ENCODE assay signal across 1 cellular context in the genomic region with DNA sequence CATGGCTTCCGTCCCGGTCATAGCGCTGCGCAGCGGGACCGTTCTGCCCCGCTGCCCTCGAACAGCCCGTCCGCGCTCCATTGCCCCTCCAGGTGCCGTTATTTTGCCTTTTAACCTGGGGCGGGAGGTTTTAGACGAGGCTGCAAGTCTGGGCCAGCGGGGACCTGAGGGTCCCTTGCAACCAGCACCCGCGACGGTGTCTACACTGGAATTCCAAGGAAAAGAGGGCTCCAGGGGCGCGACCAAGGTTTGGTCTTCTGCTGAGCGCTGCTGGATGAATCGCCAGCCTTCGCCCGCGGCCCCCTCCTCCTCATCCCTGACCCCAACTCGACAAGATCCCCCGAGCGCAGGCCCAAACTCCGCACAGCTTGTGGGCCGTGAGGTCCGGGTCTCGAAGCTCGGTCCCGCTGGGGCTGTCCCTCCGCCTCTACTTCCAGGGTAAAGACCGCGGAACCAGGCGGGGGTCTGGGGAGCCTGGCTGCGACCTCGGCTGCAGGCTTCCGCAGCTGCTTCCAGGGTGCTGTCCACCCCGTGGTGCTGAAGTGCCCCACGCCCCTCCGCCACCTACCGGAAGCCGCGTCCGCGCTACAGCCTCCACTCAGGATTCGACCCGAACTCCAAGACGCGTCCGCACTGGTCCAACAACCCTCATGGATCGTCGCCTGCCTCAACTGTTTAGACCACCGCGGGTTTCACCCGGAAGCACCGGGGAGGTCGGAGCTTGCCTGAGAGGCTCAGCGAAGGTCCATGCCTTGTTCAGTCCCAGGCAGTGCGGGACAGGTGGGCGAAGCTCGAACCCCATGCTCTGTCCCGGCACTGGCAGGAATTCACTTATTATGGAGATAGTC.
TF ChIP-seq lines count a peak whose summit lies in the region.

No MANE protein-coding gene starts in this region.

TF ChIP-seq in WTC11, 78 proteins besides CTCF, POLR2A, EP300 and RAD21 (continued from another document and continues in another):
- TF ChIP-seq, protein P1, sequence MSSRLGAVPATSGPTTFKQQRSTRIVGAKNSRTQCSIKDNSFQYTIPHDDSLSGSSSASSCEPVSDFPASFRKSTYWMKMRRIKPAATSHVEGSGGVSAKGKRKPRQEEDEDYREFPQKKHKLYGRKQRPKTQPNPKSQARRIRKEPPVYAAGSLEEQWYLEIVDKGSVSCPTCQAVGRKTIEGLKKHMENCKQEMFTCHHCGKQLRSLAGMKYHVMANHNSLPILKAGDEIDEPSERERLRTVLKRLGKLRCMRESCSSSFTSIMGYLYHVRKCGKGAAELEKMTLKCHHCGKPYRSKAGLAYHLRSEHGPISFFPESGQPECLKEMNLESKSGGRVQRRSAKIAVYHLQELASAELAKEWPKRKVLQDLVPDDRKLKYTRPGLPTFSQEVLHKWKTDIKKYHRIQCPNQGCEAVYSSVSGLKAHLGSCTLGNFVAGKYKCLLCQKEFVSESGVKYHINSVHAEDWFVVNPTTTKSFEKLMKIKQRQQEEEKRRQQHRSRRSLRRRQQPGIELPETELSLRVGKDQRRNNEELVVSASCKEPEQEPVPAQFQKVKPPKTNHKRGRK (CRISPR knock-in tag; IDR thresholded peaks at IDR 0.05; ENCODE audit: borderline replicate concordance): 0 out of 2 replicates have a peak, but pooled peaks have one; percentile 74
- TF ChIP-seq TCF7 (CRISPR knock-in tag; IDR thresholded peaks at IDR 0.05; ENCODE audit: low read depth) (peak; percentile 84), MXD4 (CRISPR knock-in tag; IDR thresholded peaks at IDR 0.05; ENCODE audit: borderline replicate concordance) (no peak), RELA (CRISPR knock-in tag; IDR thresholded peaks at IDR 0.05; ENCODE audit: borderline replicate concordance) (peak; percentile 89), FOXK1 (CRISPR knock-in tag; IDR thresholded peaks at IDR 0.05) (peak; percentile 90), NR1H2 (CRISPR knock-in tag; IDR thresholded peaks at IDR 0.05) (peak; percentile 52; the same call in 1 of the 2 replicates), GABPB1 (CRISPR knock-in tag; IDR thresholded peaks at IDR 0.05) (peak; percentile 87), CREM (CRISPR knock-in tag; IDR thresholded peaks at IDR 0.05) (peak; percentile 56; the same call in 1 of the 2 replicates), FOXP1 (CRISPR knock-in tag; IDR thresholded peaks at IDR 0.05; ENCODE audit: borderline replicate concordance) (peak; percentile 99), ZNF671 (CRISPR knock-in tag; IDR thresholded peaks at IDR 0.05) (no peak), SMAD3 (CRISPR knock-in tag; IDR thresholded peaks at IDR 0.05; ENCODE audit: borderline replicate concordance) (peak; percentile 97; the same call in 1 of the 2 replicates), ZNF396 (CRISPR knock-in tag; IDR thresholded peaks at IDR 0.05; ENCODE audit: borderline replicate concordance) (no peak), JAZF1 (CRISPR knock-in tag; IDR thresholded peaks at IDR 0.05) (no peak), ZNF219 (CRISPR knock-in tag; IDR thresholded peaks at IDR 0.05; ENCODE audit: borderline replicate concordance) (peak; percentile 96), FOXJ3 (CRISPR knock-in tag; IDR thresholded peaks at IDR 0.05; ENCODE audit: borderline replicate concordance) (no peak), MYBL2 (CRISPR knock-in tag; IDR thresholded peaks at IDR 0.05) (peak; percentile 94; the same call in 1 of the 2 replicates), ATF1 (CRISPR knock-in tag; IDR thresholded peaks at IDR 0.05) (0 out of 2 replicates have a peak, but pooled peaks have one; percentile 62), CREB1 (CRISPR knock-in tag; IDR thresholded peaks at IDR 0.05) (peak; percentile 92), TEAD4 (CRISPR knock-in tag; IDR thresholded peaks at IDR 0.05) (peak; percentile 92)
- TF ChIP-seq, protein P2, sequence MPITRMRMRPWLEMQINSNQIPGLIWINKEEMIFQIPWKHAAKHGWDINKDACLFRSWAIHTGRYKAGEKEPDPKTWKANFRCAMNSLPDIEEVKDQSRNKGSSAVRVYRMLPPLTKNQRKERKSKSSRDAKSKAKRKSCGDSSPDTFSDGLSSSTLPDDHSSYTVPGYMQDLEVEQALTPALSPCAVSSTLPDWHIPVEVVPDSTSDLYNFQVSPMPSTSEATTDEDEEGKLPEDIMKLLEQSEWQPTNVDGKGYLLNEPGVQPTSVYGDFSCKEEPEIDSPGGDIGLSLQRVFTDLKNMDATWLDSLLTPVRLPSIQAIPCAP (CRISPR knock-in tag; IDR thresholded peaks at IDR 0.05): peak; percentile 87
- TF ChIP-seq, protein P3, sequence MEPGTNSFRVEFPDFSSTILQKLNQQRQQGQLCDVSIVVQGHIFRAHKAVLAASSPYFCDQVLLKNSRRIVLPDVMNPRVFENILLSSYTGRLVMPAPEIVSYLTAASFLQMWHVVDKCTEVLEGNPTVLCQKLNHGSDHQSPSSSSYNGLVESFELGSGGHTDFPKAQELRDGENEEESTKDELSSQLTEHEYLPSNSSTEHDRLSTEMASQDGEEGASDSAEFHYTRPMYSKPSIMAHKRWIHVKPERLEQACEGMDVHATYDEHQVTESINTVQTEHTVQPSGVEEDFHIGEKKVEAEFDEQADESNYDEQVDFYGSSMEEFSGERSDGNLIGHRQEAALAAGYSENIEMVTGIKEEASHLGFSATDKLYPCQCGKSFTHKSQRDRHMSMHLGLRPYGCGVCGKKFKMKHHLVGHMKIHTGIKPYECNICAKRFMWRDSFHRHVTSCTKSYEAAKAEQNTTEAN (CRISPR knock-in tag; IDR thresholded peaks at IDR 0.05): peak; percentile 94
- TF ChIP-seq, protein P4, sequence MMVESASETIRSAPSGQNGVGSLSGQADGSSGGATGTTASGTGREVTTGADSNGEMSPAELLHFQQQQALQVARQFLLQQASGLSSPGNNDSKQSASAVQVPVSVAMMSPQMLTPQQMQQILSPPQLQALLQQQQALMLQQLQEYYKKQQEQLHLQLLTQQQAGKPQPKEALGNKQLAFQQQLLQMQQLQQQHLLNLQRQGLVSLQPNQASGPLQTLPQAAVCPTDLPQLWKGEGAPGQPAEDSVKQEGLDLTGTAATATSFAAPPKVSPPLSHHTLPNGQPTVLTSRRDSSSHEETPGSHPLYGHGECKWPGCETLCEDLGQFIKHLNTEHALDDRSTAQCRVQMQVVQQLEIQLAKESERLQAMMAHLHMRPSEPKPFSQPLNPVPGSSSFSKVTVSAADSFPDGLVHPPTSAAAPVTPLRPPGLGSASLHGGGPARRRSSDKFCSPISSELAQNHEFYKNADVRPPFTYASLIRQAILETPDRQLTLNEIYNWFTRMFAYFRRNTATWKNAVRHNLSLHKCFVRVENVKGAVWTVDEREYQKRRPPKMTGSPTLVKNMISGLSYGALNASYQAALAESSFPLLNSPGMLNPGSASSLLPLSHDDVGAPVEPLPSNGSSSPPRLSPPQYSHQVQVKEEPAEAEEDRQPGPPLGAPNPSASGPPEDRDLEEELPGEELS (CRISPR knock-in tag; IDR thresholded peaks at IDR 0.05): peak; percentile 98
- TF ChIP-seq, protein P5, sequence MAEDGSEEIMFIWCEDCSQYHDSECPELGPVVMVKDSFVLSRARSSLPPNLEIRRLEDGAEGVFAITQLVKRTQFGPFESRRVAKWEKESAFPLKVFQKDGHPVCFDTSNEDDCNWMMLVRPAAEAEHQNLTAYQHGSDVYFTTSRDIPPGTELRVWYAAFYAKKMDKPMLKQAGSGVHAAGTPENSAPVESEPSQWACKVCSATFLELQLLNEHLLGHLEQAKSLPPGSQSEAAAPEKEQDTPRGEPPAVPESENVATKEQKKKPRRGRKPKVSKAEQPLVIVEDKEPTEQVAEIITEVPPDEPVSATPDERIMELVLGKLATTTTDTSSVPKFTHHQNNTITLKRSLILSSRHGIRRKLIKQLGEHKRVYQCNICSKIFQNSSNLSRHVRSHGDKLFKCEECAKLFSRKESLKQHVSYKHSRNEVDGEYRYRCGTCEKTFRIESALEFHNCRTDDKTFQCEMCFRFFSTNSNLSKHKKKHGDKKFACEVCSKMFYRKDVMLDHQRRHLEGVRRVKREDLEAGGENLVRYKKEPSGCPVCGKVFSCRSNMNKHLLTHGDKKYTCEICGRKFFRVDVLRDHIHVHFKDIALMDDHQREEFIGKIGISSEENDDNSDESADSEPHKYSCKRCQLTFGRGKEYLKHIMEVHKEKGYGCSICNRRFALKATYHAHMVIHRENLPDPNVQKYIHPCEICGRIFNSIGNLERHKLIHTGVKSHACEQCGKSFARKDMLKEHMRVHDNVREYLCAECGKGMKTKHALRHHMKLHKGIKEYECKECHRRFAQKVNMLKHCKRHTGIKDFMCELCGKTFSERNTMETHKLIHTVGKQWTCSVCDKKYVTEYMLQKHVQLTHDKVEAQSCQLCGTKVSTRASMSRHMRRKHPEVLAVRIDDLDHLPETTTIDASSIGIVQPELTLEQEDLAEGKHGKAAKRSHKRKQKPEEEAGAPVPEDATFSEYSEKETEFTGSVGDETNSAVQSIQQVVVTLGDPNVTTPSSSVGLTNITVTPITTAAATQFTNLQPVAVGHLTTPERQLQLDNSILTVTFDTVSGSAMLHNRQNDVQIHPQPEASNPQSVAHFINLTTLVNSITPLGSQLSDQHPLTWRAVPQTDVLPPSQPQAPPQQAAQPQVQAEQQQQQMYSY (CRISPR knock-in tag; IDR thresholded peaks at IDR 0.05): 0 out of 2 replicates have a peak, but pooled peaks have one; percentile 7
- TF ChIP-seq, protein P6, sequence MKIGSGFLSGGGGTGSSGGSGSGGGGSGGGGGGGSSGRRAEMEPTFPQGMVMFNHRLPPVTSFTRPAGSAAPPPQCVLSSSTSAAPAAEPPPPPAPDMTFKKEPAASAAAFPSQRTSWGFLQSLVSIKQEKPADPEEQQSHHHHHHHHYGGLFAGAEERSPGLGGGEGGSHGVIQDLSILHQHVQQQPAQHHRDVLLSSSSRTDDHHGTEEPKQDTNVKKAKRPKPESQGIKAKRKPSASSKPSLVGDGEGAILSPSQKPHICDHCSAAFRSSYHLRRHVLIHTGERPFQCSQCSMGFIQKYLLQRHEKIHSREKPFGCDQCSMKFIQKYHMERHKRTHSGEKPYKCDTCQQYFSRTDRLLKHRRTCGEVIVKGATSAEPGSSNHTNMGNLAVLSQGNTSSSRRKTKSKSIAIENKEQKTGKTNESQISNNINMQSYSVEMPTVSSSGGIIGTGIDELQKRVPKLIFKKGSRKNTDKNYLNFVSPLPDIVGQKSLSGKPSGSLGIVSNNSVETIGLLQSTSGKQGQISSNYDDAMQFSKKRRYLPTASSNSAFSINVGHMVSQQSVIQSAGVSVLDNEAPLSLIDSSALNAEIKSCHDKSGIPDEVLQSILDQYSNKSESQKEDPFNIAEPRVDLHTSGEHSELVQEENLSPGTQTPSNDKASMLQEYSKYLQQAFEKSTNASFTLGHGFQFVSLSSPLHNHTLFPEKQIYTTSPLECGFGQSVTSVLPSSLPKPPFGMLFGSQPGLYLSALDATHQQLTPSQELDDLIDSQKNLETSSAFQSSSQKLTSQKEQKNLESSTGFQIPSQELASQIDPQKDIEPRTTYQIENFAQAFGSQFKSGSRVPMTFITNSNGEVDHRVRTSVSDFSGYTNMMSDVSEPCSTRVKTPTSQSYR (CRISPR knock-in tag; IDR thresholded peaks at IDR 0.05): peak; percentile 93
- TF ChIP-seq, protein P7, sequence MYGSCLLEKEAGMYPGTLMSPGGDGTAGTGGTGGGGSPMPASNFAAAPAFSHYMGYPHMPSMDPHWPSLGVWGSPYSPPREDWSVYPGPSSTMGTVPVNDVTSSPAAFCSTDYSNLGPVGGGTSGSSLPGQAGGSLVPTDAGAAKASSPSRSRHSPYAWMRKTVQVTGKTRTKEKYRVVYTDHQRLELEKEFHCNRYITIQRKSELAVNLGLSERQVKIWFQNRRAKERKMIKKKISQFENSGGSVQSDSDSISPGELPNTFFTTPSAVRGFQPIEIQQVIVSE (CRISPR knock-in tag; IDR thresholded peaks at IDR 0.05; ENCODE audit: borderline replicate concordance): no peak
- TF ChIP-seq, protein P8, sequence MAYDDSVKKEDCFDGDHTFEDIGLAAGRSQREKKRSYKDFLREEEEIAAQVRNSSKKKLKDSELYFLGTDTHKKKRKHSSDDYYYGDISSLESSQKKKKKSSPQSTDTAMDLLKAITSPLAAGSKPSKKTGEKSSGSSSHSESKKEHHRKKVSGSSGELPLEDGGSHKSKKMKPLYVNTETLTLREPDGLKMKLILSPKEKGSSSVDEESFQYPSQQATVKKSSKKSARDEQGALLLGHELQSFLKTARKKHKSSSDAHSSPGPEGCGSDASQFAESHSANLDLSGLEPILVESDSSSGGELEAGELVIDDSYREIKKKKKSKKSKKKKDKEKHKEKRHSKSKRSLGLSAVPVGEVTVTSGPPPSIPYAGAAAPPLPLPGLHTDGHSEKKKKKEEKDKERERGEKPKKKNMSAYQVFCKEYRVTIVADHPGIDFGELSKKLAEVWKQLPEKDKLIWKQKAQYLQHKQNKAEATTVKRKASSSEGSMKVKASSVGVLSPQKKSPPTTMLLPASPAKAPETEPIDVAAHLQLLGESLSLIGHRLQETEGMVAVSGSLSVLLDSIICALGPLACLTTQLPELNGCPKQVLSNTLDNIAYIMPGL (CRISPR knock-in tag; IDR thresholded peaks at IDR 0.05): no peak
- TF ChIP-seq, protein P9, sequence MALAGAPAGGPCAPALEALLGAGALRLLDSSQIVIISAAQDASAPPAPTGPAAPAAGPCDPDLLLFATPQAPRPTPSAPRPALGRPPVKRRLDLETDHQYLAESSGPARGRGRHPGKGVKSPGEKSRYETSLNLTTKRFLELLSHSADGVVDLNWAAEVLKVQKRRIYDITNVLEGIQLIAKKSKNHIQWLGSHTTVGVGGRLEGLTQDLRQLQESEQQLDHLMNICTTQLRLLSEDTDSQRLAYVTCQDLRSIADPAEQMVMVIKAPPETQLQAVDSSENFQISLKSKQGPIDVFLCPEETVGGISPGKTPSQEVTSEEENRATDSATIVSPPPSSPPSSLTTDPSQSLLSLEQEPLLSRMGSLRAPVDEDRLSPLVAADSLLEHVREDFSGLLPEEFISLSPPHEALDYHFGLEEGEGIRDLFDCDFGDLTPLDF (CRISPR knock-in tag; IDR thresholded peaks at IDR 0.05): peak; percentile 86
- TF ChIP-seq, protein P10, sequence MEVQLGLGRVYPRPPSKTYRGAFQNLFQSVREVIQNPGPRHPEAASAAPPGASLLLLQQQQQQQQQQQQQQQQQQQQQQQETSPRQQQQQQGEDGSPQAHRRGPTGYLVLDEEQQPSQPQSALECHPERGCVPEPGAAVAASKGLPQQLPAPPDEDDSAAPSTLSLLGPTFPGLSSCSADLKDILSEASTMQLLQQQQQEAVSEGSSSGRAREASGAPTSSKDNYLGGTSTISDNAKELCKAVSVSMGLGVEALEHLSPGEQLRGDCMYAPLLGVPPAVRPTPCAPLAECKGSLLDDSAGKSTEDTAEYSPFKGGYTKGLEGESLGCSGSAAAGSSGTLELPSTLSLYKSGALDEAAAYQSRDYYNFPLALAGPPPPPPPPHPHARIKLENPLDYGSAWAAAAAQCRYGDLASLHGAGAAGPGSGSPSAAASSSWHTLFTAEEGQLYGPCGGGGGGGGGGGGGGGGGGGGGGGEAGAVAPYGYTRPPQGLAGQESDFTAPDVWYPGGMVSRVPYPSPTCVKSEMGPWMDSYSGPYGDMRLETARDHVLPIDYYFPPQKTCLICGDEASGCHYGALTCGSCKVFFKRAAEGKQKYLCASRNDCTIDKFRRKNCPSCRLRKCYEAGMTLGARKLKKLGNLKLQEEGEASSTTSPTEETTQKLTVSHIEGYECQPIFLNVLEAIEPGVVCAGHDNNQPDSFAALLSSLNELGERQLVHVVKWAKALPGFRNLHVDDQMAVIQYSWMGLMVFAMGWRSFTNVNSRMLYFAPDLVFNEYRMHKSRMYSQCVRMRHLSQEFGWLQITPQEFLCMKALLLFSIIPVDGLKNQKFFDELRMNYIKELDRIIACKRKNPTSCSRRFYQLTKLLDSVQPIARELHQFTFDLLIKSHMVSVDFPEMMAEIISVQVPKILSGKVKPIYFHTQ (CRISPR knock-in tag; IDR thresholded peaks at IDR 0.05): no peak
- TF ChIP-seq, protein P11, sequence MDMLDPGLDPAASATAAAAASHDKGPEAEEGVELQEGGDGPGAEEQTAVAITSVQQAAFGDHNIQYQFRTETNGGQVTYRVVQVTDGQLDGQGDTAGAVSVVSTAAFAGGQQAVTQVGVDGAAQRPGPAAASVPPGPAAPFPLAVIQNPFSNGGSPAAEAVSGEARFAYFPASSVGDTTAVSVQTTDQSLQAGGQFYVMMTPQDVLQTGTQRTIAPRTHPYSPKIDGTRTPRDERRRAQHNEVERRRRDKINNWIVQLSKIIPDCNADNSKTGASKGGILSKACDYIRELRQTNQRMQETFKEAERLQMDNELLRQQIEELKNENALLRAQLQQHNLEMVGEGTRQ (CRISPR knock-in tag; IDR thresholded peaks at IDR 0.05): peak; percentile 39; the same call in 1 of the 2 replicates
